ENCODE assay signal across 38 cellular contexts in the genomic region with DNA sequence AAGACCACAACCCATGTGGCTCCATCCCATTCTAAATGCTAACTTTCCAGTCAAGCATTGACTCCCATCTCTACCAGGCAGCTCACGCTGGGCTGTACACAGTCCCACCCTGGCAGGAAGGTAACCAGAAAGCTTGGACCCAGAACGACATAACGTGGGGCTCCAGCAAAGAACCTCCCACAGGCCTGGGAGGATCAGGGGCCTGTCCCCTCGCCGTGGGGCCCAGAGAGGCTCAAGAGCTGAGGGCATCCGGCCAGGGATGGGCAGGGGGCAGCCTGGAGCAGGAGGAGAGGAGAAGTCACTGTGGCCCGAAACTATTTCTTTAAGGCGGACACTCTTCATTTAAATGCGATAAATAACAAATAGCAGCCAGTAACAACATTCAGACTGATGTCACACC.
"Had no signal": no experiment of that assay in that cellular context is flagged by ENCODE, and none has a peak within 500 bp of the region (broad histone marks: within the 10 kb centered on the region; RNA-seq: fewer than 3 reads in every experiment).

No MANE protein-coding gene starts in this region.

- H3K4me3 ChIP-seq: adrenal gland, ascending aorta, body of pancreas, breast epithelium, cardiac muscle cell had no signal

- H3K27me3 ChIP-seq: ascending aorta, body of pancreas, brain microvascular endothelial cell, breast epithelium, cardiac muscle cell had no signal

- H3K27me3 Mint-ChIP-seq: activated naive CD4-positive, alpha-beta T cell treated with anti-CD3 and anti-CD28 coated beads, Interleukin-2, amount 10 ng/mL, durations not matched to agents 7 days and 5 days; activated naive CD8-positive, alpha-beta T cell treated with anti-CD3 and anti-CD28 coated beads, Interleukin-2, amount 10 ng/mL, durations not matched to agents 7 days and 5 days; activated T-helper 17 cell treated with anti-CD3 and anti-CD28 coated beads, Interleukin-2, amount 50 U/mL, for 72 hours had no signal

- H3K4me1 ChIP-seq: adrenal gland, ascending aorta, body of pancreas, breast epithelium had no signal

- DNase-seq: activated effector memory CD4-positive, alpha-beta T cell treated with anti-CD3 and anti-CD28 coated beads, Interleukin-2, amount 50 U/mL, for 16 hours; activated effector memory CD4-positive, alpha-beta T cell treated with Interleukin-2 at 50 U/mL for 16 hours; activated gamma-delta T cell; activated gamma-delta T cell treated with Interleukin-2 at 50 U/mL for 16 hours; activated naive CD4-positive, alpha-beta T cell; activated naive CD4-positive, alpha-beta T cell treated with anti-CD3 and anti-CD28 coated beads for 36 hours; activated naive CD4-positive, alpha-beta T cell treated with anti-CD3 and anti-CD28 coated beads, Interleukin-2, amount 10 ng/mL, durations not matched to agents 7 days and 5 days; activated naive CD4-positive, alpha-beta T cell treated with anti-CD3 and anti-CD28 coated beads, Interleukin-2, amount 50 U/mL, for 16 hours; activated naive CD4-positive, alpha-beta T cell treated with Interleukin-2 at 50 U/mL for 16 hours; activated naive CD8-positive, alpha-beta T cell treated with anti-CD3 and anti-CD28 coated beads for 36 hours; activated naive CD8-positive, alpha-beta T cell treated with anti-CD3 and anti-CD28 coated beads, Interleukin-2, amount 10 ng/mL, durations not matched to agents 7 days and 5 days; activated naive CD8-positive, alpha-beta T cell treated with anti-CD3 and anti-CD28 coated beads, Interleukin-2, amount 50 U/mL, for 24 hours; activated T-cell treated with anti-CD3 and anti-CD28 coated beads, Interleukin-2, amount 50 U/mL, for 1 hour; activated T-cell treated with anti-CD3 and anti-CD28 coated beads, Interleukin-2, amount 50 U/mL, for 24 hours; activated T-cell treated with anti-CD3 and anti-CD28 coated beads, Interleukin-2, amount 50 U/mL, for 4 hours; activated T-cell treated with anti-CD3 and anti-CD28 coated beads, Interleukin-2, amount 50 U/mL, for 48 hours; activated T-cell treated with anti-CD3 and anti-CD28 coated beads, Interleukin-2, amount 50 U/mL, for 72 hours; adrenal gland; amniotic stem cell; amygdala; anterior cingulate cortex; aorta; body of pancreas; brain microvascular endothelial cell; caudate nucleus; central memory CD4-positive, alpha-beta T cell; cerebellar nuclear complex had no signal

- H3K27ac ChIP-seq: adrenal gland, ascending aorta, body of pancreas, brain microvascular endothelial cell, breast epithelium, cardiac muscle cell had no signal

- H3K9me3 Mint-ChIP-seq: activated naive CD4-positive, alpha-beta T cell treated with anti-CD3 and anti-CD28 coated beads for 36 hours; activated naive CD4-positive, alpha-beta T cell treated with anti-CD3 and anti-CD28 coated beads, Interleukin-2, amount 10 ng/mL, durations not matched to agents 7 days and 5 days; activated naive CD4-positive, alpha-beta T cell treated with anti-CD3 and anti-CD28 coated beads, Interleukin-2, amount 50 U/mL, for 24 hours; activated naive CD4-positive, alpha-beta T cell treated with anti-CD3 and anti-CD28 coated beads, Interleukin-2, amount 50 U/mL, for 72 hours; activated naive CD8-positive, alpha-beta T cell treated with anti-CD3 and anti-CD28 coated beads for 36 hours; activated naive CD8-positive, alpha-beta T cell treated with anti-CD3 and anti-CD28 coated beads, Interleukin-2, amount 10 ng/mL, durations not matched to agents 7 days and 5 days; activated naive CD8-positive, alpha-beta T cell treated with anti-CD3 and anti-CD28 coated beads, Interleukin-2, amount 50 U/mL, for 24 hours; activated T-cell treated with anti-CD3 and anti-CD28 coated beads, Interleukin-2, amount 50 U/mL, for 24 hours; activated T-cell treated with anti-CD3 and anti-CD28 coated beads, Interleukin-2, amount 50 U/mL, for 4 hours; activated T-cell treated with anti-CD3 and anti-CD28 coated beads, Interleukin-2, amount 50 U/mL, for 72 hours; activated T-helper 1 cell treated with anti-CD3 and anti-CD28 coated beads, Interleukin-12 subunit alpha, Interleukin-12 subunit beta, Interleukin-2, Interleukin-4 antibody, amounts not matched to agents 30 ng/mL and 10 ng/mL and 1 ng/mL, durations not matched to agents 14 hours and 24 hours and 36 hours; activated T-helper 17 cell treated with anti-CD3 and anti-CD28 coated beads, Interleukin-2, amount 50 U/mL, for 72 hours; activated T-helper 2 cell treated with anti-CD3 and anti-CD28 coated beads, Interferon-gamma antibody, Interleukin-2, Interleukin-4, amounts not matched to agents 10 μg/mL and 5 μg/mL and 100 μg/mL, durations not matched to agents 14 hours and 24 hours and 36 hours; central memory CD8-positive, alpha-beta T cell had no signal

- H3K36me3 Mint-ChIP-seq: activated naive CD4-positive, alpha-beta T cell treated with anti-CD3 and anti-CD28 coated beads, Interleukin-2, amount 10 ng/mL, durations not matched to agents 7 days and 5 days; activated naive CD4-positive, alpha-beta T cell treated with anti-CD3 and anti-CD28 coated beads, Interleukin-2, amount 50 U/mL, for 24 hours; activated naive CD4-positive, alpha-beta T cell treated with anti-CD3 and anti-CD28 coated beads, Interleukin-2, amount 50 U/mL, for 72 hours; activated naive CD8-positive, alpha-beta T cell; activated naive CD8-positive, alpha-beta T cell treated with anti-CD3 and anti-CD28 coated beads for 36 hours; activated naive CD8-positive, alpha-beta T cell treated with anti-CD3 and anti-CD28 coated beads, Interleukin-2, amount 10 ng/mL, durations not matched to agents 7 days and 5 days; brain had no signal

- ATAC-seq: activated naive CD4-positive, alpha-beta T cell treated with anti-CD3 and anti-CD28 coated beads, Interleukin-2, amount 50 U/mL, for 72 hours; activated naive CD8-positive, alpha-beta T cell treated with anti-CD3 and anti-CD28 coated beads, Interleukin-2, amount 50 U/mL, for 24 hours; activated T-cell treated with anti-CD3 and anti-CD28 coated beads, Interleukin-2, amount 50 U/mL, for 4 hours; activated T-cell treated with anti-CD3 and anti-CD28 coated beads, Interleukin-2, amount 50 U/mL, for 72 hours; activated T-helper 17 cell treated with anti-CD3 and anti-CD28 coated beads, Interleukin-2, amount 50 U/mL, for 72 hours; body of pancreas had no signal

- H3K9me3 ChIP-seq: adrenal gland, ascending aorta, body of pancreas had no signal

- H3K4me3 Mint-ChIP-seq: activated naive CD4-positive, alpha-beta T cell treated with anti-CD3 and anti-CD28 coated beads for 36 hours; activated naive CD4-positive, alpha-beta T cell treated with anti-CD3 and anti-CD28 coated beads, Interleukin-2, amount 10 ng/mL, durations not matched to agents 7 days and 5 days; activated naive CD4-positive, alpha-beta T cell treated with anti-CD3 and anti-CD28 coated beads, Interleukin-2, amount 50 U/mL, for 24 hours; activated naive CD8-positive, alpha-beta T cell; activated naive CD8-positive, alpha-beta T cell treated with anti-CD3 and anti-CD28 coated beads for 36 hours; activated naive CD8-positive, alpha-beta T cell treated with anti-CD3 and anti-CD28 coated beads, Interleukin-2, amount 10 ng/mL, durations not matched to agents 7 days and 5 days; activated naive CD8-positive, alpha-beta T cell treated with anti-CD3 and anti-CD28 coated beads, Interleukin-2, amount 50 U/mL, for 24 hours; activated T-cell treated with anti-CD3 and anti-CD28 coated beads, Interleukin-2, amount 50 U/mL, for 24 hours; activated T-cell treated with anti-CD3 and anti-CD28 coated beads, Interleukin-2, amount 50 U/mL, for 4 hours; activated T-cell treated with anti-CD3 and anti-CD28 coated beads, Interleukin-2, amount 50 U/mL, for 72 hours; activated T-helper 1 cell treated with anti-CD3 and anti-CD28 coated beads, Interleukin-12 subunit alpha, Interleukin-12 subunit beta, Interleukin-2, Interleukin-4 antibody, amounts not matched to agents 30 ng/mL and 10 ng/mL and 1 ng/mL, durations not matched to agents 14 hours and 24 hours and 36 hours; activated T-helper 17 cell treated with anti-CD3 and anti-CD28 coated beads, Interleukin-2, amount 50 U/mL, for 72 hours; brain; central memory CD8-positive, alpha-beta T cell had no signal

- H3K4me1 Mint-ChIP-seq: activated naive CD4-positive, alpha-beta T cell treated with anti-CD3 and anti-CD28 coated beads, Interleukin-2, amount 10 ng/mL, durations not matched to agents 7 days and 5 days; activated naive CD4-positive, alpha-beta T cell treated with anti-CD3 and anti-CD28 coated beads, Interleukin-2, amount 50 U/mL, for 24 hours; activated naive CD8-positive, alpha-beta T cell treated with anti-CD3 and anti-CD28 coated beads for 36 hours; activated naive CD8-positive, alpha-beta T cell treated with anti-CD3 and anti-CD28 coated beads, Interleukin-2, amount 10 ng/mL, durations not matched to agents 7 days and 5 days; activated naive CD8-positive, alpha-beta T cell treated with anti-CD3 and anti-CD28 coated beads, Interleukin-2, amount 50 U/mL, for 24 hours; activated T-helper 17 cell treated with anti-CD3 and anti-CD28 coated beads, Interleukin-2, amount 50 U/mL, for 72 hours; central memory CD8-positive, alpha-beta T cell had no signal

- H3K36me3 ChIP-seq: adrenal gland, ascending aorta, brain microvascular endothelial cell, breast epithelium, cardiac muscle cell had no signal

- H3K27ac Mint-ChIP-seq: activated naive CD4-positive, alpha-beta T cell treated with anti-CD3 and anti-CD28 coated beads for 36 hours; activated naive CD4-positive, alpha-beta T cell treated with anti-CD3 and anti-CD28 coated beads, Interleukin-2, amount 10 ng/mL, durations not matched to agents 7 days and 5 days; activated naive CD4-positive, alpha-beta T cell treated with anti-CD3 and anti-CD28 coated beads, Interleukin-2, amount 50 U/mL, for 24 hours; activated naive CD4-positive, alpha-beta T cell treated with anti-CD3 and anti-CD28 coated beads, Interleukin-2, amount 50 U/mL, for 72 hours; activated naive CD8-positive, alpha-beta T cell; activated naive CD8-positive, alpha-beta T cell treated with anti-CD3 and anti-CD28 coated beads for 36 hours; activated naive CD8-positive, alpha-beta T cell treated with anti-CD3 and anti-CD28 coated beads, Interleukin-2, amount 10 ng/mL, durations not matched to agents 7 days and 5 days; activated naive CD8-positive, alpha-beta T cell treated with anti-CD3 and anti-CD28 coated beads, Interleukin-2, amount 50 U/mL, for 24 hours; activated T-cell treated with anti-CD3 and anti-CD28 coated beads, Interleukin-2, amount 50 U/mL, for 24 hours; activated T-cell treated with anti-CD3 and anti-CD28 coated beads, Interleukin-2, amount 50 U/mL, for 72 hours; activated T-helper 1 cell treated with anti-CD3 and anti-CD28 coated beads, Interleukin-12 subunit alpha, Interleukin-12 subunit beta, Interleukin-2, Interleukin-4 antibody, amounts not matched to agents 30 ng/mL and 10 ng/mL and 1 ng/mL, durations not matched to agents 14 hours and 24 hours and 36 hours; activated T-helper 17 cell treated with anti-CD3 and anti-CD28 coated beads, Interleukin-2, amount 50 U/mL, for 72 hours; activated T-helper 2 cell treated with anti-CD3 and anti-CD28 coated beads, Interferon-gamma antibody, Interleukin-2, Interleukin-4, amounts not matched to agents 10 μg/mL and 5 μg/mL and 100 μg/mL, durations not matched to agents 14 hours and 24 hours and 36 hours; brain had no signal
